ENCODE assay signal across 19 cellular contexts in genomic region chrX:29071525-29071924, GRCh38.
A peak's percentile ranks its signal among the peaks of the same experiment; 100 is the strongest.
DNase-seq lines count a peak whose midpoint lies in the region; ATAC-seq and TF ChIP-seq lines count a peak whose summit lies in the region.
"Had no signal": no experiment of that assay in that cellular context is flagged by ENCODE, and none has a peak within 500 bp of the region (broad histone marks: within the 10 kb centered on the region; RNA-seq: fewer than 3 reads in every experiment).

No MANE protein-coding gene starts in this region.

- H3K4me3 Mint-ChIP-seq in HFFc6 = no peak overlapping the region
- H3K4me3 Mint-ChIP-seq: CD8-positive, alpha-beta T cell had no signal

- no peaks in the 10 kb centered on the region for H3K27me3 Mint-ChIP-seq in HFFc6 (ENCODE audit: insufficient read depth)

- ATAC-seq in HG03571 (IDR thresholded peaks at IDR 0.05; ENCODE audit: unreplicated experiment) (no peak), GM21786 (IDR thresholded peaks at IDR 0.05; ENCODE audit: unreplicated experiment) (no peak)
- ATAC-seq: CD8-positive, alpha-beta T cell; HepG2; Right ventricle myocardium inferior had no signal

- no peaks in the 10 kb centered on the region for H3K36me3 Mint-ChIP-seq in HFFc6 (ENCODE audit: low read depth)
- H3K36me3 Mint-ChIP-seq: CD8-positive, alpha-beta T cell had no signal

- H3K4me1 Mint-ChIP-seq in HFFc6 (ENCODE audit: low read depth) = no peaks in the 10 kb centered on the region; the same call in 1 of the 2 replicates

- POLR2A ChIA-PET in RWPE1 (lab: Yijun Ruan, JAX; ENCODE audit: low non-redundant PET) = no interaction called here

- DNase-seq in AG10803 (ENCODE audit: low read depth) (peak; percentile 18), HFFc6 (peak; percentile 10), cardiac fibroblast (ENCODE audit: low read depth in 2 of 2) (peak; percentile 1 to 30), fibroblast of the conjunctiva (ENCODE audit: low read depth) (peak; percentile 13), Ammon's horn (ENCODE audit: low spot score) (no peak), RWPE1 (ENCODE audit: low spot score) (no peak)
- DNase-seq: BE2C; CD8-positive, alpha-beta T cell; GOT3; NCI-H1048; NCI-H1436 treated with DMSO at 0.1 percent for 48 hours; NCI-H2029 treated with DMSO at 0.1 percent for 48 hours; NCI-H510A; NCI-H774 had no signal

- CTCF ChIA-PET in RWPE1 (lab: Yijun Ruan, JAX) = no interaction called here

- no peak overlapping the region for H3K27ac ChIP-seq in RWPE1
- H3K27ac ChIP-seq: KMS-11 had no signal

- no peak overlapping the region for H3K27ac Mint-ChIP-seq in HFFc6
- H3K27ac Mint-ChIP-seq: CD8-positive, alpha-beta T cell had no signal

- H3K4me3 ChIP-seq in AG10803 (ENCODE audit: low read length) (no peak overlapping the region), cardiac fibroblast (replicated peaks in 1 of 2; ENCODE audit: low read depth in 2 of 2, low read length in 2 of 2) (no peak overlapping the region)

- H3K9me3 Mint-ChIP-seq in HFFc6 = no peaks in the 10 kb centered on the region; the same call in none of the 2 replicates

- TF ChIP-seq CTCF in AG10803 (conservative IDR thresholded peaks at IDR 0.05; ENCODE audit: low read length) = no peak
- TF ChIP-seq CTCF in HFFc6 (IDR thresholded peaks at IDR 0.05) = no peak
- TF ChIP-seq CTCF in cardiac fibroblast (IDR thresholded peaks at IDR 0.05; ENCODE audit: low read depth, low read length) = no peak
- no peak for TF ChIP-seq CTCF in RWPE1 (conservative IDR thresholded peaks at IDR 0.05; ENCODE audit: low read depth)

Comparison
In these comparisons a context has a peak if more than half of its experiments do, and no peak if none do; other contexts are left out.
1. DNase-seq: peak in AG10803 (single experiment), HFFc6 (single experiment), cardiac fibroblast (2 of 2) and fibroblast of the conjunctiva (single experiment); none in Ammon's horn (single experiment) and RWPE1 (single experiment).